In the genomic region with DNA sequence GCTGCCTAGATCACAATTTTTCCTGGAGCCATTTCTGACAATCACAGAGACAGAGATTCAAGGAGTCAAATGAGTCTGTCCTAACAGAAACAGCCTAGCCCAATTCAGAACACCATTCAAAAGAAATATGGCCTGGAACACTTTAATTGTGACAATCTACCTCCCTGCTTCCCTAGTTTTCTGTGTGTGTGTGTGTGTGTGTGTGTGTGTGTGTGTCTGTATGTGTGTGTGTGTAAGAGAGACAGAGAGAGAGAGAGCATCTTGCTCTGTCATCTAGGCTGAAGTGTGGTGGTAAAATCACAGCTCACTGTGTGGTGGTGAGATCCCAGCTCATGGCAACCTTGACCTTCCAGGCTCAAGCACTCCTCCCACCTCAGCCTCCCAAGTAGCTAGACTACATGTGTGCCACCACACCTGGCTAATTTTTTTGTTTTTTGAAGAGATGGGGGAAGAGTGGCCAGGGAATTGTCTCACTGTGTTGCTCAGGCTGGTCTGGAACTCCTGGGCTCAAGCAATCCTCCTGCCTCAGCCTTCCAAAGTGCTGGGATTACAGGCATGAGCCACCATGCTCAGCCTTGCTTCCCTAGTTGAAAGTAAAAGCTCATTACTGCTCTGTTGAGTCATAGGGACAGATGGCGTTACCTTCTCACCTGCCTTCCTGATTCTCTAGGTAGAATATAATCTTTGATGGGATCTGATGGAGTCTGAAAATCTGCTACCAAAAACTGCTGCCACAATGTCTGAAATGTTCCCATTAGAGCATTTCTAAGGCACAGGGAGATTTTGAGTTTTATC, we compare ENCODE assay signal across 24 cellular contexts.
DNase-seq lines count a peak whose midpoint lies in the region; ATAC-seq, FAIRE-seq and TF ChIP-seq lines count a peak whose summit lies in the region.
"Had no signal": no experiment of that assay in that cellular context is flagged by ENCODE, and none has a peak within 500 bp of the region (broad histone marks: within the 10 kb centered on the region; RNA-seq: fewer than 3 reads in every experiment).

No MANE protein-coding gene starts in this region.

- H3K4me1 ChIP-seq in H1 (replicated peaks in 1 of 4; ENCODE audit: control insufficient read depth in 3 of 4, insufficient read depth in 4 of 4, low read length in 3 of 4): peaks cover 0 to 5% (median 2%) of the 10 kb centered on the region in 4 experiments; a peak in 5 of 7 replicates

- CTCF ChIA-PET in H1 (lab: Charles Lee; ENCODE audit: partially characterized antibody): interaction anchor here (0.6 to 6.2 kb wide), 8 partner anchors 14 to 1893 kb away, joined by 3 to 24 read pairs (median 3); no protein-coding TSS in a partner anchor

- H3K9ac ChIP-seq in H1 (replicated peaks in 1 of 4; ENCODE audit: extremely low read depth in 1 of 4, low read depth in 3 of 4, low read length in 3 of 4): no peak overlapping the region

- no peak overlapping the region for H4K8ac ChIP-seq in H1 (ENCODE audit: extremely low read depth, insufficient read depth, low read length)

- H3K4ac ChIP-seq in H1 (replicated peaks; ENCODE audit: insufficient read length, low read depth, low read length): no peak overlapping the region

- peak overlapping the region; percentile 66; the same call in 1 of the 2 replicates for H2BK15ac ChIP-seq in H1 (ENCODE audit: low read length)

- no peaks in the 10 kb centered on the region for H3K36me3 Mint-ChIP-seq in nephron progenitor cell (ENCODE audit: low read depth)
- H3K36me3 Mint-ChIP-seq: IgD-negative memory B cell had no signal

- no peak overlapping the region for H4K5ac ChIP-seq in H1 (ENCODE audit: insufficient read length, low read depth, low read length)

- H3K56ac ChIP-seq in H1 (replicated peaks; ENCODE audit: insufficient read length, low read depth, low read length): peak overlapping the region; percentile 38

- H3K9me3 Mint-ChIP-seq in nephron progenitor cell: no peaks in the 10 kb centered on the region
- H3K9me3 Mint-ChIP-seq: IgD-negative memory B cell; stimulated activated naive CD8-positive, alpha-beta T cell treated with anti-CD3 and anti-CD28 coated beads, Interleukin-15, amount 100 ng/mL, for 72 hours had no signal

- H3K4me3 Mint-ChIP-seq in nephron progenitor cell: no peak overlapping the region
- H3K4me3 Mint-ChIP-seq: IgD-negative memory B cell; stimulated activated naive CD8-positive, alpha-beta T cell treated with anti-CD3 and anti-CD28 coated beads, Interleukin-15, amount 100 ng/mL, for 72 hours had no signal

- DNase-seq in DMS53 treated with DMSO at 0.1 percent for 48 hours (lab: John Stamatoyannopoulos, UW; ENCODE audit: unreplicated experiment): peak; percentile 75
- DNase-seq in NCI-H2171 treated with DMSO at 0.1 percent for 48 hours (lab: John Stamatoyannopoulos, UW): peak; percentile 70
- no peak for DNase-seq in H1 (ENCODE audit: low read depth in 1 of 2, low spot score in 2 of 2)
- DNase-seq in nephron progenitor cell: no peak
- DNase-seq in left ventricle myocardium superior: no peak
- DNase-seq in stimulated activated CD4-positive, alpha-beta T cell treated with anti-CD3 and anti-CD28 coated beads, Interleukin-4, amount 100 ng/mL, for 1 hour: no peak
- DNase-seq: ACHN; activated CD4-positive, alpha-beta T cell treated with anti-CD3 and anti-CD28 coated beads, Interleukin-2, amount 50 U/mL, for 48 hours; activated naive CD4-positive, alpha-beta T cell treated with Interleukin-2 at 50 U/mL for 16 hours; brain microvascular endothelial cell; DND-41; effector CD8-positive, alpha-beta T cell; GOT3; heart left ventricle; kidney glomerular epithelial cell; NCI-H1092 treated with DMSO at 0.1 percent for 48 hours; NCI-H187; NCI-H748 treated with DMSO at 0.1 percent for 48 hours; nucleus accumbens; RPMI8226; stimulated activated naive CD8-positive, alpha-beta T cell treated with anti-CD3 and anti-CD28 coated beads, Interleukin-15, amount 100 ng/mL, for 72 hours had no signal

- whole genome bisulfite sequencing in H1 (ENCODE audit: extremely low coverage in 1 of 2, insufficient coverage in 1 of 2, insufficient read length in 1 of 2, insufficient replicate concordance in 2 of 2, low coverage in 1 of 2, low lambda C conversion rate in 2 of 2, missing lambda C conversion rate in 1 of 2), 2 experiments: 86% methylated on average over 1 of the region's 1 CpG; no CpG with 5 or more reads in 1 of the 2 experiments

- H3K23me2 ChIP-seq in H1 (ENCODE audit: low read depth, low read length): no peaks in the 10 kb centered on the region; the same call in 1 of the 2 replicates

- intact Hi-C loops in left ventricle myocardium superior (cut with micrococcal nuclease): no loop called here

- no peak for TF ChIP-seq POLR2A in H1 (IDR thresholded peaks at IDR 0.05; ENCODE audit: control extremely low read depth in 1 of 2, low read depth in 2 of 2, low read length in 2 of 2)

- no peak overlapping the region for H3K27ac ChIP-seq in H1 (ENCODE audit: low read depth, low read length)
- H3K27ac ChIP-seq: brain microvascular endothelial cell, heart left ventricle had no signal

- no peak overlapping the region for H3K23ac ChIP-seq in H1 (ENCODE audit: insufficient read length)

- peak overlapping the region; percentile 89 for H2BK12ac ChIP-seq in H1 (ENCODE audit: low read depth, low read length)

- H4K91ac ChIP-seq in H1 (replicated peaks; ENCODE audit: insufficient read length, low read length): peak overlapping the region; percentile 78

- no peaks in the 10 kb centered on the region for H3K9me3 ChIP-seq in H1 (ENCODE audit: insufficient read depth in 2 of 2, low read depth in 1 of 2, low read length in 1 of 2)
- H3K9me3 ChIP-seq: heart left ventricle had no signal

- TF ChIP-seq CTCF in H1 (IDR thresholded peaks at IDR 0.05; ENCODE audit: control extremely low read depth in 1 of 3, insufficient read depth in 1 of 3, low read depth in 1 of 3, low read length in 3 of 3) (no peak), nephron progenitor cell (IDR thresholded peaks at IDR 0.05) (no peak)

- no peak for TF ChIP-seq EP300 in H1 (IDR thresholded peaks at IDR 0.05; ENCODE audit: borderline replicate concordance in 1 of 2, low read depth in 2 of 2, low read length in 2 of 2)

- POLR2A ChIA-PET in H1 (lab: Charles Lee; ENCODE audit: partially characterized antibody): no interaction called here

- H2BK5ac ChIP-seq in H1 (ENCODE audit: low read depth, low read length): no peak overlapping the region

- H3K4me2 ChIP-seq in H1 (ENCODE audit: insufficient read depth in 1 of 2, low read depth in 2 of 2, low read length in 2 of 2): no peak overlapping the region

- H3K27me3 Mint-ChIP-seq in nephron progenitor cell (ENCODE audit: low read depth, poor library complexity): peaks cover 7% of the 10 kb centered on the region

- peaks cover 31% of the 10 kb centered on the region for H3K4me1 Mint-ChIP-seq in nephron progenitor cell
- H3K4me1 Mint-ChIP-seq: stimulated activated naive CD8-positive, alpha-beta T cell treated with anti-CD3 and anti-CD28 coated beads, Interleukin-15, amount 100 ng/mL, for 72 hours had no signal

- H2AFZ ChIP-seq in H1 (ENCODE audit: low read length): no peak overlapping the region

- no peak for TF ChIP-seq RAD21 in H1 (IDR thresholded peaks at IDR 0.05 in 1 of 2, conservative IDR thresholded peaks at IDR 0.05 in 1 of 2; ENCODE audit: low read depth in 2 of 2, low read length in 2 of 2)

- H3K79me2 ChIP-seq in H1 (ENCODE audit: control insufficient read depth in 1 of 2, insufficient read depth in 2 of 2, low read length in 2 of 2): no peaks in the 10 kb centered on the region

- 0 out of 2 replicates have a peak overlapping the region, but pooled peaks have one; percentile 15 for H2BK20ac ChIP-seq in H1 (ENCODE audit: low read length)

- H3K14ac ChIP-seq in H1 (ENCODE audit: insufficient read length): no peak overlapping the region

- H3K79me1 ChIP-seq in H1 (ENCODE audit: low read depth, low read length): no peaks in the 10 kb centered on the region

- no peak overlapping the region for H2BK120ac ChIP-seq in H1 (replicated peaks; ENCODE audit: low read depth, low read length)

- H4K20me1 ChIP-seq in H1 (replicated peaks in 1 of 2; ENCODE audit: control insufficient read depth in 1 of 2, insufficient read depth in 2 of 2, low read length in 2 of 2): no peaks in the 10 kb centered on the region

- ATAC-seq in left ventricle myocardium superior: no peak
- no peak for ATAC-seq in HG03039 (IDR thresholded peaks at IDR 0.05; ENCODE audit: unreplicated experiment)
- ATAC-seq in GM21528 (IDR thresholded peaks at IDR 0.05; ENCODE audit: low FRiP score, unreplicated experiment): no peak
- ATAC-seq: stimulated activated naive CD8-positive, alpha-beta T cell treated with anti-CD3 and anti-CD28 coated beads, Interleukin-15, amount 100 ng/mL, for 72 hours had no signal

- no peaks in the 10 kb centered on the region for H3K27me3 ChIP-seq in H1 (replicated peaks in 1 of 4; ENCODE audit: control insufficient read depth in 3 of 4, extremely low read depth in 1 of 4, insufficient read depth in 3 of 4, low read length in 3 of 4)
- H3K27me3 ChIP-seq: brain microvascular endothelial cell, heart left ventricle had no signal

- H3K18ac ChIP-seq in H1 (ENCODE audit: extremely low read depth, low read length): 0 out of 2 replicates have a peak overlapping the region, but pooled peaks have one; percentile 10

- no peak for FAIRE-seq in H1 (lab: Jason Lieb, UNC)

- no peak overlapping the region for H3K4me3 ChIP-seq in H1 (ENCODE audit: extremely low read depth in 1 of 4, insufficient read depth in 2 of 4, low read depth in 3 of 4, low read length in 4 of 4)
- H3K4me3 ChIP-seq: heart left ventricle had no signal

- peak overlapping the region; percentile 60 for H3K27ac Mint-ChIP-seq in nephron progenitor cell
- H3K27ac Mint-ChIP-seq: IgD-negative memory B cell; stimulated activated naive CD8-positive, alpha-beta T cell treated with anti-CD3 and anti-CD28 coated beads, Interleukin-15, amount 100 ng/mL, for 72 hours had no signal

- H3K36me3 ChIP-seq in H1 (ENCODE audit: control insufficient read depth in 2 of 4, insufficient read depth in 4 of 4, low read length in 3 of 4): no peaks in the 10 kb centered on the region; a peak in 1 of 8 replicates
- H3K36me3 ChIP-seq: brain microvascular endothelial cell, heart left ventricle had no signal

- peak overlapping the region; percentile 7; the same call in 1 of the 2 replicates for H2AK5ac ChIP-seq in H1 (ENCODE audit: low read depth, low read length)

TF ChIP-seq in H1, 55 proteins besides CTCF, POLR2A, EP300 and RAD21:
- TF ChIP-seq SP2 (IDR thresholded peaks at IDR 0.05; ENCODE audit: low read length) (no peak), RFX5 (IDR thresholded peaks at IDR 0.05; ENCODE audit: borderline replicate concordance, low read depth, low read length) (no peak), CHD2 (IDR thresholded peaks at IDR 0.05; ENCODE audit: low read length) (no peak), SP1 (IDR thresholded peaks at IDR 0.05; ENCODE audit: low read depth, low read length) (no peak), KDM5A (IDR thresholded peaks at IDR 0.05; ENCODE audit: low read length) (no peak), EGR1 (IDR thresholded peaks at IDR 0.05; ENCODE audit: borderline replicate concordance, low read depth, low read length) (no peak), CTBP2 (IDR thresholded peaks at IDR 0.05; ENCODE audit: borderline replicate concordance, insufficient read depth, insufficient read length, low read length) (no peak)

Comparison
In these comparisons a context has a peak if more than half of its experiments do, and no peak if none do; other contexts are left out.
1. DNase-seq: peak in DMS53 treated with DMSO at 0.1 percent for 48 hours (single experiment) and NCI-H2171 treated with DMSO at 0.1 percent for 48 hours (single experiment); none in H1 (0 of 2), nephron progenitor cell (single experiment), left ventricle myocardium superior (single experiment) and stimulated activated CD4-positive, alpha-beta T cell treated with anti-CD3 and anti-CD28 coated beads, Interleukin-4, amount 100 ng/mL, for 1 hour (single experiment).